8 cellular contexts compared by ENCODE assay signal in genomic region chr1:236502972-236503639, GRCh38. TPM values are rescaled to one million over a fixed set of nuclear protein-coding genes. Genes with fewer than 3 reads are reported as not detected.
DNase-seq lines count a peak whose midpoint lies in the region; ATAC-seq and TF ChIP-seq lines count a peak whose summit lies in the region.

No MANE protein-coding gene starts in this region.

- no peaks in the 10 kb centered on the region for H4K20me1 ChIP-seq in osteoblast (ENCODE audit: insufficient read depth, low read length)

- H3K36me3 ChIP-seq in gastroesophageal sphincter, result no peaks in the 10 kb centered on the region
- H3K36me3 ChIP-seq in osteoblast (ENCODE audit: insufficient read depth, low read length), result no peaks in the 10 kb centered on the region

- H3K4me2 ChIP-seq in osteoblast (ENCODE audit: insufficient read depth, low read length), result peak overlapping the region; percentile 75

- no peaks in the 10 kb centered on the region for H3K27me3 ChIP-seq in gastroesophageal sphincter
- H3K27me3 ChIP-seq in osteoblast (ENCODE audit: insufficient read depth, low read length), result no peaks in the 10 kb centered on the region

- no peak for TF ChIP-seq EP300 in gastroesophageal sphincter (IDR thresholded peaks at IDR 0.05)

- no peaks in the 10 kb centered on the region for H3K79me2 ChIP-seq in osteoblast (ENCODE audit: insufficient read depth, low read length)

- TF ChIP-seq CTCF in gastroesophageal sphincter (IDR thresholded peaks at IDR 0.05) (no peak), osteoblast (IDR thresholded peaks at IDR 0.05; ENCODE audit: extremely low read depth, low read depth, low read length) (no peak)

- TF ChIP-seq POLR2A in gastroesophageal sphincter (IDR thresholded peaks at IDR 0.05), result no peak

- ATAC-seq in activated T-cell treated with anti-CD3 and anti-CD28 coated beads, Interleukin-2, amount 50 U/mL, for 72 hours (replicated peaks in 1 of 2), result peak in 1 of 2 donors; percentile 26
- ATAC-seq in gastroesophageal sphincter (peak; percentile 57), HG02642 (IDR thresholded peaks at IDR 0.05; ENCODE audit: poor library complexity, unreplicated experiment) (no peak)

- H3K4me3 ChIP-seq in gastroesophageal sphincter, result peak overlapping the region; percentile 27 to 42
- H3K4me3 ChIP-seq in osteoblast (ENCODE audit: insufficient read depth, low read length), result peak overlapping the region; percentile 59

- no peaks in the 10 kb centered on the region for H3K9me3 Mint-ChIP-seq in activated T-cell treated with anti-CD3 and anti-CD28 coated beads, Interleukin-2, amount 50 U/mL, for 72 hours
- no peaks in the 10 kb centered on the region for H3K9me3 Mint-ChIP-seq in immature natural killer cell

- H3K4me1 ChIP-seq in gastroesophageal sphincter (peaks cover 0 to 10% (median 0%) of the 10 kb centered on the region in 3 donors), osteoblast (ENCODE audit: insufficient read depth, low read length) (peaks cover 19% of the 10 kb centered on the region)

- no peaks in the 10 kb centered on the region for H3K27me3 Mint-ChIP-seq in activated T-cell treated with anti-CD3 and anti-CD28 coated beads, Interleukin-2, amount 50 U/mL, for 72 hours (ENCODE audit: low read depth)
- H3K27me3 Mint-ChIP-seq in immature natural killer cell (ENCODE audit: low read depth in 3 of 3), result peaks cover 0 to 10% (median 0%) of the 10 kb centered on the region in 3 donors

- peak overlapping the region in 1 of 4 donors; percentile 55 for H3K27ac ChIP-seq in gastroesophageal sphincter
- H3K27ac ChIP-seq in osteoblast (ENCODE audit: low read depth, low read length), result peak overlapping the region; percentile 9

- H2AFZ ChIP-seq in osteoblast (ENCODE audit: low read length), result peak overlapping the region; percentile 73

- no peaks in the 10 kb centered on the region for H3K36me3 Mint-ChIP-seq in activated T-cell treated with anti-CD3 and anti-CD28 coated beads, Interleukin-2, amount 50 U/mL, for 72 hours (ENCODE audit: insufficient read depth in 2 of 2)
- H3K36me3 Mint-ChIP-seq in immature natural killer cell, result no peaks in the 10 kb centered on the region

- peaks cover 10% of the 10 kb centered on the region for H3K4me1 Mint-ChIP-seq in activated T-cell treated with anti-CD3 and anti-CD28 coated beads, Interleukin-2, amount 50 U/mL, for 72 hours (ENCODE audit: low read depth)
- H3K4me1 Mint-ChIP-seq in immature natural killer cell, result peaks cover 9% of the 10 kb centered on the region in 2 donors

- H3K4me3 Mint-ChIP-seq in activated T-cell treated with anti-CD3 and anti-CD28 coated beads, Interleukin-2, amount 50 U/mL, for 72 hours, result peak overlapping the region; percentile 68 to 96
- H3K4me3 Mint-ChIP-seq in immature natural killer cell, result peak overlapping the region in 1 of 5 donors; percentile 21

- DNase-seq in DMS53 treated with DMSO at 0.1 percent for 48 hours (lab: John Stamatoyannopoulos, UW; ENCODE audit: unreplicated experiment) (peak; percentile 60), HuH-7 (ENCODE audit: low spot score) (peak; percentile 65), osteoblast (ENCODE audit: insufficient read length, low spot score, missing footprints) (peak; percentile 86), NK-92 (lab: John Stamatoyannopoulos, UW; ENCODE audit: unreplicated experiment) (no peak), immature natural killer cell (no peak)
- peak in 1 of 2 donors; percentile 26 for DNase-seq in activated T-cell treated with anti-CD3 and anti-CD28 coated beads, Interleukin-2, amount 50 U/mL, for 72 hours

- no peaks in the 10 kb centered on the region for H3K9me3 ChIP-seq in gastroesophageal sphincter
- H3K9me3 ChIP-seq in osteoblast (ENCODE audit: low read depth, low read length), result no peaks in the 10 kb centered on the region

- 15 to 17% methylated on average over 10 to 12 of the region's 15 CpGs for WGBS in gastroesophageal sphincter (ENCODE audit: low coverage in 1 of 2), 2 donors

- H3K27ac Mint-ChIP-seq in activated T-cell treated with anti-CD3 and anti-CD28 coated beads, Interleukin-2, amount 50 U/mL, for 72 hours, result peak overlapping the region; percentile 99
- H3K27ac Mint-ChIP-seq in immature natural killer cell, result no peak overlapping the region

RNA-seq across cellular contexts. Expression of gene LGALS8, which starts 20.7 kb away (rescaled TPM):
- 10 to 100 TPM; 70.1 to 96.9 TPM for total RNA-seq in activated T-cell treated with anti-CD3 and anti-CD28 coated beads, Interleukin-2, amount 50 U/mL, for 72 hours
- total RNA-seq in gastroesophageal sphincter, result 10 to 100 TPM; 50.5 to 81.8 (median 54.7) TPM
- 79.6 and 86.9 TPM in 2 replicates for total RNA-seq in osteoblast
- polyA plus RNA-seq in immature natural killer cell, result 10 to 100 TPM; 24.9 to 43.6 (median 26.6) TPM

Comparison
In these comparisons a context has a peak if more than half of its experiments do, and no peak if none do; other contexts are left out.
1. DNase-seq: peak in DMS53 treated with DMSO at 0.1 percent for 48 hours (single experiment), HuH-7 (single experiment) and osteoblast (single experiment); none in NK-92 (single experiment) and immature natural killer cell (0 of 3).